Comparison of ENCODE assay signal across 19 cellular contexts in genomic region chr4:167629272-167629671, GRCh38.
"Had no signal": no experiment of that assay in that cellular context is flagged by ENCODE, and none has a peak within 500 bp of the region (broad histone marks: within the 10 kb centered on the region; RNA-seq: fewer than 3 reads in every experiment).

No MANE protein-coding gene starts in this region.

- H3K4me2 ChIP-seq: neural progenitor cell, smooth muscle cell had no signal

- H2AFZ ChIP-seq: neural progenitor cell, parathyroid adenoma had no signal

- H3K9ac ChIP-seq: neural progenitor cell, parathyroid adenoma had no signal

- H3K27me3 ChIP-seq: neural progenitor cell, neutrophil, ovary, pancreas, right atrium auricular region, right lobe of liver, sigmoid colon, spleen had no signal

- H3K27ac ChIP-seq: neural progenitor cell, neutrophil, ovary, pancreas, parathyroid adenoma, prostate gland, psoas muscle, right atrium auricular region, right lobe of liver, sigmoid colon, skin epidermis, spleen had no signal

- H3K4me3 ChIP-seq: neural progenitor cell, ovary, pancreas, prostate gland, psoas muscle, right atrium auricular region, right lobe of liver, sigmoid colon, skin epidermis, smooth muscle cell, spleen had no signal

- H3K9me3 ChIP-seq: neutrophil, ovary, pancreas, prostate gland, psoas muscle, right atrium auricular region, right lobe of liver had no signal

- ATAC-seq: naive thymus-derived CD4-positive, alpha-beta T cell; naive thymus-derived CD8-positive, alpha-beta T cell; natural killer cell; natural killer cell treated with Interleukin-12 subunit alpha and Interleukin-12 subunit beta and Interleukin-15 and Interleukin-18, amount 100 ng/mL, for 72 hours; pancreas; psoas muscle; right cardiac atrium; right lobe of liver; sciatic nerve had no signal

- H3K36me3 ChIP-seq: neural progenitor cell, neutrophil, ovary, pancreas, prostate gland, right atrium auricular region, right lobe of liver, sigmoid colon, spleen had no signal

- H3K79me2 ChIP-seq: parathyroid adenoma had no signal
